In genomic region chr6:136429264-136429663, GRCh38 we compare ENCODE assay signal across 28 cellular contexts.
A peak's percentile ranks its signal among the peaks of the same experiment; 100 is the strongest.
DNase-seq lines count a peak whose midpoint lies in the region; ATAC-seq, FAIRE-seq and TF ChIP-seq lines count a peak whose summit lies in the region.
"Had no signal": no experiment of that assay in that cellular context is flagged by ENCODE, and none has a peak within 500 bp of the region (broad histone marks: within the 10 kb centered on the region; RNA-seq: fewer than 3 reads in every experiment).

No MANE protein-coding gene starts in this region.

- no TSS peak for BruUV-seq in HepG2 (replicated peaks; lab: Mats Ljungman, UMichigan)

- ATAC-seq in right lobe of liver (peak in 3 of 4 donors; percentile 11 to 22 (median 19)), HepG2 (no peak)
- ATAC-seq: activated T-helper 17 cell treated with anti-CD3 and anti-CD28 coated beads, Interleukin-2, amount 50 U/mL, for 72 hours; gastroesophageal sphincter; HCT116 had no signal

- H3K4me1 ChIP-seq in right lobe of liver: peaks cover 0 to 20% (median 0%) of the 10 kb centered on the region in 4 donors
- H3K4me1 ChIP-seq in HepG2 (ENCODE audit: insufficient read depth, low read length): no peaks in the 10 kb centered on the region
- H3K4me1 ChIP-seq: breast epithelium, gastroesophageal sphincter, left ventricle myocardium inferior, Peyer's patch, SJCRH30 had no signal

- no peak for DNase-seq in right lobe of liver
- DNase-seq in HepG2 (ENCODE audit: low spot score): no peak
- peak; percentile 9 for DNase-seq in SK-N-DZ (ENCODE audit: low spot score)
- DNase-seq in glutamatergic neuron: no peak
- no peak for DNase-seq in HK-2 (ENCODE audit: unreplicated experiment)
- no peak for DNase-seq in activated CD4-positive, alpha-beta T cell treated with anti-CD3 and anti-CD28 coated beads for 1 hour
- no peak for DNase-seq in GM13976 (ENCODE audit: low spot score)
- DNase-seq: activated CD4-positive, alpha-beta memory T cell treated with anti-CD3 and anti-CD28 coated beads, Interleukin-2, amount 10 ng/mL, durations not matched to agents 7 days and 5 days; activated CD4-positive, CD25-positive, alpha-beta regulatory T cell treated with anti-CD3 and anti-CD28 coated beads, Interleukin-2, amount 50 U/mL, for 72 hours; amygdala; DMS79; GF-D8; KBM-7; left ventricle myocardium inferior; Peyer's patch; SJCRH30; stimulated activated CD4-positive, alpha-beta T cell treated with anti-CD3 and anti-CD28 coated beads, Interleukin-1b, Interleukin-23, amount 100 ng/mL, for 48 hours had no signal

- no peak overlapping the region for H2AFZ ChIP-seq in HepG2 (ENCODE audit: low read length)

- CTCF ChIA-PET in HepG2 (lab: Yijun Ruan, JAX; ENCODE audit: low intra/inter-chr PET ratio, low total read pairs): no interaction called here

- H3K27me3 ChIP-seq in right lobe of liver (no peaks in the 10 kb centered on the region), HepG2 (ENCODE audit: control insufficient read depth in 1 of 2, insufficient read depth in 2 of 2, low read length in 2 of 2) (no peaks in the 10 kb centered on the region)
- H3K27me3 ChIP-seq: breast epithelium, gastroesophageal sphincter, Peyer's patch, SJCRH30 had no signal

- in situ Hi-C loops in HepG2 (cut with HindIII; ENCODE audit: extremely low pct_ligation_motif_present, low pct_unique_long_range_greater_than_20kb) (no loop called here), GM13976 (cut with MboI; ENCODE audit: low sequenced_read_pairs, unreplicated experiment) (no loop called here)

- WGBS in right lobe of liver (ENCODE audit: insufficient coverage, low coverage, low lambda C conversion rate, missing lambda C conversion rate): 26% methylated on average over 2 of the region's 2 CpGs
- 9% methylated on average over 2 of the region's 2 CpGs for WGBS in HepG2 (ENCODE audit: low lambda C conversion rate)

- H3K4me3 ChIP-seq in right lobe of liver (no peak overlapping the region), HepG2 (replicated peaks in 1 of 3; ENCODE audit: insufficient read depth in 1 of 3, low read depth in 2 of 3, low read length in 3 of 3) (no peak overlapping the region)
- H3K4me3 ChIP-seq: breast epithelium, coronary artery, gastroesophageal sphincter, left ventricle myocardium inferior, Peyer's patch, SJCRH30, smooth muscle cell had no signal

- no peak overlapping the region for H3K4me2 ChIP-seq in HepG2 (ENCODE audit: low read depth, low read length)
- H3K4me2 ChIP-seq: smooth muscle cell had no signal

- H3K9ac ChIP-seq in HepG2 (ENCODE audit: insufficient read depth, low read depth, low read length): no peak overlapping the region

- intact Hi-C loops in right lobe of liver (cut with DNase I) (no loop called here), HepG2 (cut with micrococcal nuclease; ENCODE audit: unreplicated experiment) (no loop called here)

- no peak for TF ChIP-seq RAD21 in HepG2 (CRISPR knock-in tag; IDR thresholded peaks at IDR 0.05)

- TF ChIP-seq POLR2A in right lobe of liver (IDR thresholded peaks at IDR 0.05): no peak
- TF ChIP-seq POLR2A in HepG2 (IDR thresholded peaks at IDR 0.05; ENCODE audit: insufficient read depth in 1 of 2, low read depth in 2 of 2, low read length in 2 of 2): no peak

- no peaks in the 10 kb centered on the region for H3K27me3 Mint-ChIP-seq in glutamatergic neuron (ENCODE audit: unreplicated experiment)

- peaks cover 3% of the 10 kb centered on the region for H3K9me3 Mint-ChIP-seq in glutamatergic neuron (ENCODE audit: unreplicated experiment)
- H3K9me3 Mint-ChIP-seq: activated CD4-positive, alpha-beta memory T cell treated with anti-CD3 and anti-CD28 coated beads, Interleukin-2, amount 10 ng/mL, durations not matched to agents 7 days and 5 days; activated naive CD4-positive, alpha-beta T cell treated with anti-CD3 and anti-CD28 coated beads, Interleukin-2, amount 50 U/mL, for 24 hours; activated T-helper 17 cell treated with anti-CD3 and anti-CD28 coated beads, Interleukin-2, amount 50 U/mL, for 72 hours had no signal

- H3K79me2 ChIP-seq in HepG2 (ENCODE audit: insufficient read depth, low read length): no peaks in the 10 kb centered on the region

- H3K27ac Mint-ChIP-seq in glutamatergic neuron (ENCODE audit: unreplicated experiment): peak overlapping the region; percentile 9
- H3K27ac Mint-ChIP-seq: activated CD4-positive, alpha-beta memory T cell treated with anti-CD3 and anti-CD28 coated beads, Interleukin-2, amount 10 ng/mL, durations not matched to agents 7 days and 5 days; activated naive CD4-positive, alpha-beta T cell treated with anti-CD3 and anti-CD28 coated beads, Interleukin-2, amount 50 U/mL, for 24 hours; activated T-helper 17 cell treated with anti-CD3 and anti-CD28 coated beads, Interleukin-2, amount 50 U/mL, for 72 hours; B cell had no signal

- no peak for TF ChIP-seq CTCF in right lobe of liver (IDR thresholded peaks at IDR 0.05)
- TF ChIP-seq CTCF in HepG2 (CRISPR knock-in tag; IDR thresholded peaks at IDR 0.05): no peak
- no peak for TF ChIP-seq CTCF in glutamatergic neuron (IDR thresholded peaks at IDR 0.05; ENCODE audit: partially characterized antibody, unreplicated experiment)
- TF ChIP-seq CTCF in GM13976 (IDR thresholded peaks at IDR 0.05; ENCODE audit: borderline replicate concordance, control extremely low read depth, extremely low read depth, insufficient read depth, missing control alignments): no peak

- peak overlapping the region in 1 of 3 donors; percentile 22 for H3K27ac ChIP-seq in right lobe of liver
- no peak overlapping the region for H3K27ac ChIP-seq in HepG2 (ENCODE audit: extremely low read length, insufficient read depth, low read length)
- peak overlapping the region; percentile 69 for H3K27ac ChIP-seq in temporal lobe (ENCODE audit: low read depth, low read length)
- H3K27ac ChIP-seq: breast epithelium, coronary artery, gastroesophageal sphincter, left ventricle myocardium inferior, Peyer's patch, SJCRH30 had no signal

- TF ChIP-seq EP300 in HepG2 (IDR thresholded peaks at IDR 0.05; ENCODE audit: low read depth in 2 of 2, low read length in 2 of 2) (no peak), HepG2 (CRISPR knock-in tag; IDR thresholded peaks at IDR 0.05; ENCODE audit: borderline replicate concordance) (no peak)

- peaks cover 10% of the 10 kb centered on the region for H3K4me1 Mint-ChIP-seq in glutamatergic neuron (ENCODE audit: low read depth, unreplicated experiment)
- H3K4me1 Mint-ChIP-seq: activated CD4-positive, alpha-beta memory T cell treated with anti-CD3 and anti-CD28 coated beads, Interleukin-2, amount 10 ng/mL, durations not matched to agents 7 days and 5 days; activated naive CD4-positive, alpha-beta T cell treated with anti-CD3 and anti-CD28 coated beads, Interleukin-2, amount 50 U/mL, for 24 hours; activated T-helper 17 cell treated with anti-CD3 and anti-CD28 coated beads, Interleukin-2, amount 50 U/mL, for 72 hours; B cell had no signal

- H3K36me3 ChIP-seq in right lobe of liver (no peaks in the 10 kb centered on the region), HepG2 (replicated peaks in 1 of 2; ENCODE audit: control insufficient read depth in 1 of 2, insufficient read depth in 2 of 2, low read length in 2 of 2) (no peaks in the 10 kb centered on the region)
- H3K36me3 ChIP-seq: breast epithelium, gastroesophageal sphincter, left ventricle myocardium inferior, Peyer's patch, SJCRH30 had no signal

- POLR2A ChIA-PET in HepG2 (lab: Yijun Ruan, JAX): no interaction called here

- FAIRE-seq in HepG2 (lab: Jason Lieb, UNC): no peak
- FAIRE-seq: endometrium, TTC549 had no signal

- H3K9me3 ChIP-seq in right lobe of liver: no peaks in the 10 kb centered on the region
- no peaks in the 10 kb centered on the region for H3K9me3 ChIP-seq in HepG2 (ENCODE audit: low read length)
- H3K9me3 ChIP-seq: breast epithelium, gastroesophageal sphincter, left ventricle myocardium inferior, Peyer's patch, SJCRH30 had no signal

- H3K36me3 Mint-ChIP-seq in glutamatergic neuron (ENCODE audit: unreplicated experiment): no peaks in the 10 kb centered on the region
- H3K36me3 Mint-ChIP-seq: activated naive CD4-positive, alpha-beta T cell treated with anti-CD3 and anti-CD28 coated beads, Interleukin-2, amount 50 U/mL, for 24 hours had no signal

- H3K4me3 Mint-ChIP-seq in glutamatergic neuron (ENCODE audit: unreplicated experiment): no peak overlapping the region
- H3K4me3 Mint-ChIP-seq: activated CD4-positive, alpha-beta memory T cell treated with anti-CD3 and anti-CD28 coated beads, Interleukin-2, amount 10 ng/mL, durations not matched to agents 7 days and 5 days; activated naive CD4-positive, alpha-beta T cell treated with anti-CD3 and anti-CD28 coated beads, Interleukin-2, amount 50 U/mL, for 24 hours; activated T-helper 17 cell treated with anti-CD3 and anti-CD28 coated beads, Interleukin-2, amount 50 U/mL, for 72 hours; B cell had no signal

- H4K20me1 ChIP-seq in HepG2 (ENCODE audit: insufficient read depth, low read length): no peaks in the 10 kb centered on the region

TF ChIP-seq in HepG2, 621 proteins besides CTCF, POLR2A, EP300 and RAD21 (continues in another document):
- TF ChIP-seq NCOR1 (IDR thresholded peaks at IDR 0.05; ENCODE audit: borderline replicate concordance, low read length) (no peak), ZNF367 (CRISPR knock-in tag; IDR thresholded peaks at IDR 0.05; ENCODE audit: borderline replicate concordance) (no peak), ZNF138 (CRISPR knock-in tag; IDR thresholded peaks at IDR 0.05; ENCODE audit: low read depth) (no peak), ZNF350 (CRISPR knock-in tag; IDR thresholded peaks at IDR 0.05; ENCODE audit: borderline replicate concordance, low read depth) (no peak), MAFK (conservative IDR thresholded peaks at IDR 0.05 in 1 of 2, IDR thresholded peaks at IDR 0.05 in 1 of 2; ENCODE audit: low read length in 2 of 2) (no peak), KLF11 (CRISPR knock-in tag; IDR thresholded peaks at IDR 0.05) (no peak), PRPF4 (IDR thresholded peaks at IDR 0.05; ENCODE audit: low read depth, low read length, poor library complexity, severe bottlenecking) (no peak), ZNF782 (CRISPR knock-in tag; IDR thresholded peaks at IDR 0.05; ENCODE audit: borderline replicate concordance) (no peak), FUBP1 (CRISPR knock-in tag; IDR thresholded peaks at IDR 0.05; ENCODE audit: borderline replicate concordance) (no peak)
